In the genomic region with DNA sequence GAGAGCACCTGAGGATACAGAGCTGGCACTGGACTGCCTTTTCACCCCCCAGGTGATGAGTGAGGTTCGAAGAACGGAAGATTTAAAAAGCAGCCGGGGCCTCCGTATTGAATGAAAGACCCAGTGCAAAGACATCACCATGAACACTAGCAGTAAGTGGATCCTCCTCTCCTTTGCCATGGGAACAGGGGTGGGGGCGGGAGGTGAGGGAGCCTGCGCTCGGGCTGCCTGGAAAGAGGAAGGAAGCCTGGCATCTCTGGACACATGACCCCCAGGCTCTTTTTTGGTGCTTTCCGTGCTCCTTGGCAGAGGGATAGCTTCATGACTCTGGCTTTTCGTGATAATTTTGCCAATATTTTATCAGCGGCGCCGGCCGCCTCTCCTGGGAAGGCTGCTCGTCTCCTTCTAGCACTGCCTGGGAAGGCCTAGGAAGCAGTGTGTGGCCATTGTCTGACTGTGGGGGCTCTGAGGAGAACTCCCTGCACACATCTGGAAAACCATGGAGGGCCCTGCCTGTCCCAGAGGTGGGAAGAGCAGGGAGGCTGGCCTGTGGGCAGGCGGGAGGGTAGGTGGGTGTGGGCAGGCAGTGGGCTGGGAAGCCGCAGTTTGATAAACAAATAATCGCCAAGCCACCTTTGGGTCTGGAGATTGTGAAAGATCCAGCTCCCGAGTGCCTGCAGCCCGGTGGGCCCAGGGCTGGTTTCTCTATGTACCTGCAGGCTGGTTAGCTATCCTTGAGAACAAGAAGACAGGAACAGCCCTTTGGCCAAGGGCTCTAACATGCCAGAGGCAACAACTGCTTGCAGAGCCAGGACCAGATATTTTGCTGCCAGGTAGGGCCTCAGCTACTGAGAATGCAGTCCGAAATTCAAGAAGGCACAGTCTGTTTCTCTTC, we compare ENCODE assay signal across 9 cellular contexts. TPM values are rescaled to one million over a fixed set of nuclear protein-coding genes. Genes with fewer than 3 reads are reported as not detected.
DNase-seq lines count a peak whose midpoint lies in the region; ATAC-seq and TF ChIP-seq lines count a peak whose summit lies in the region.
"Had no signal": no experiment of that assay in that cellular context is flagged by ENCODE, and none has a peak within 500 bp of the region (broad histone marks: within the 10 kb centered on the region; RNA-seq: fewer than 3 reads in every experiment).

No MANE protein-coding gene starts in this region.

- CTCF ChIA-PET in T-cell (lab: Charles Lee) = interaction anchor here (0.6 to 3.4 kb wide), 17 partner anchors 9 to 132 kb away, joined by 3 to 34 read pairs (median 4); no protein-coding TSS in a partner anchor

- no peaks in the 10 kb centered on the region for H3K9me3 ChIP-seq in neutrophil

- H3K27me3 ChIP-seq in neutrophil = peaks cover 66% of the 10 kb centered on the region

- H3K27ac Mint-ChIP-seq in T-cell = no peak overlapping the region

- peaks cover 0 to 2% (median 2%) of the 10 kb centered on the region in 3 donors for H3K4me1 Mint-ChIP-seq in T-cell

- peak overlapping the region; percentile 44 to 70 (median 45) for H3K4me3 Mint-ChIP-seq in T-cell

- H3K36me3 Mint-ChIP-seq in T-cell = peaks cover 4% of the 10 kb centered on the region

- H3K9me3 Mint-ChIP-seq in T-cell = peaks cover 0 to 6% (median 4%) of the 10 kb centered on the region in 3 donors

- POLR2A ChIA-PET in T-cell (lab: Charles Lee) = interaction anchor here in 1 of 2 donors (0.6 kb wide), 1 partner anchor 242 kb away, joined by 3 read pairs; no protein-coding TSS in a partner anchor

- DNase-seq in NCI-H1417 (lab: John Stamatoyannopoulos, UW) (peak; percentile 55 to 71 (median 70)), NCI-H1417 treated with DMSO at 0.1 percent for 48 hours (lab: John Stamatoyannopoulos, UW) (no peak), T-cell (no peak), foreskin fibroblast (peak in 1 of 2 donors; percentile 72), NCI-H2029 (lab: John Stamatoyannopoulos, UW) (no peak)
- DNase-seq: DND-41 had no signal

- H3K27ac ChIP-seq in neutrophil = no peak overlapping the region

- H3K36me3 ChIP-seq in neutrophil = no peaks in the 10 kb centered on the region

- peaks cover 14 to 28% of the 10 kb centered on the region in 2 donors for H3K27me3 Mint-ChIP-seq in T-cell

- peaks cover 8 to 9% of the 10 kb centered on the region in 2 experiments for H3K4me1 ChIP-seq in neutrophil (ENCODE audit: control insufficient read depth in 1 of 2, insufficient read depth in 1 of 2, low read depth in 1 of 2, low read length in 1 of 2)

- TF ChIP-seq CTCF in foreskin fibroblast (IDR thresholded peaks at IDR 0.05; ENCODE audit: low read depth, low read length) = no peak
- no peak for TF ChIP-seq CTCF in neutrophil (IDR thresholded peaks at IDR 0.05)

- ATAC-seq in T-cell (replicated peaks in 1 of 4) = peak in 1 of 4 experiments; percentile 4
- ATAC-seq in HG03139 (IDR thresholded peaks at IDR 0.05; ENCODE audit: unreplicated experiment) = no peak
- ATAC-seq in GM19455 (IDR thresholded peaks at IDR 0.05; ENCODE audit: unreplicated experiment) = no peak

- peak overlapping the region; percentile 59 to 90 for H3K4me3 ChIP-seq in foreskin fibroblast (ENCODE audit: low read depth in 1 of 2, low read length in 2 of 2)
- peak overlapping the region; percentile 43 to 58 for H3K4me3 ChIP-seq in neutrophil (ENCODE audit: low read depth in 1 of 2, low read length in 1 of 2)

RNA-seq across cellular contexts. Expression of a gene that starts 0.9 kb away (rescaled TPM):
- under 1 TPM in 3 of 5 donors, not detected in 2; 0.07 to 0.30 (median 0.29) TPM for total RNA-seq in T-cell

Comparison
In these comparisons a context has a peak if more than half of its experiments do, and no peak if none do; other contexts are left out.
1. DNase-seq: peak in NCI-H1417 (3 of 3); none in NCI-H1417 treated with DMSO at 0.1 percent for 48 hours (single experiment), T-cell (0 of 34) and NCI-H2029 (single experiment).